In genomic region chr6:154614101-154614500, GRCh38 we compare ENCODE assay signal across 1 cellular context.
TF ChIP-seq lines count a peak whose summit lies in the region.

No MANE protein-coding gene starts in this region.

TF ChIP-seq in SK-N-SH, 30 proteins besides CTCF, POLR2A, EP300 and RAD21 (continued from another document):
- no peak for TF ChIP-seq USF1 (IDR thresholded peaks at IDR 0.05; ENCODE audit: borderline replicate concordance, low read depth)
TF ChIP-seq in SK-N-SH: peak in this region for 0.
